In the genomic region with DNA sequence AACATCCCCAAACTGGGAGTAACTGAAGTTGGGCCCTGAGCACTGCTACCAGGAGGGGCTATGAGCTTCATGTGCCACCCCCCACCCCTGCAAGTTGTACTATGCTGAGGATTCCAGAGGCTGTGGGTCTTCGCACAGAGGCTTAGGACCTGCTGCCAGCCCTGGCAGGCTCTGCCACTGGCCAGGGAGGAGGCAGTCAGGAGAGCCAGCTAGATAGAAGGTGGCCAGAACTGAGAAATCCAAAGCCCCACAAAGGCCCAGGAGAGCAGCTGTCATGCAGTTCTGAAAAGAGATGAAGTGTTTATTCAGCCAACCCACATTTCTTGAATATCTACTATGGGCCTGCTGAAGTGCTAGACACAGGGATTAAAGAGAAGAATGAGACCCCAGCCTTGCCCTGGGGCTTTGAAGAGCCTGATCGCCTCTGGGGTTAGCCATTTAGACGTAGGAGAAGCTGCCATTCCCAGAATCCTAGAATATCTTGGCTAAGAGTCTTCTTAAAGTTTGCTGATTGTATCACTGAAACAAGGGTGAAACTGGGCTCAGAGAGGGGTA, we compare ENCODE assay signal across 2 cellular contexts.
TF ChIP-seq lines count a peak whose summit lies in the region.

No MANE protein-coding gene starts in this region.

TF ChIP-seq in A549, 52 proteins besides CTCF, POLR2A, EP300 and RAD21:
- TF ChIP-seq CHD4 (IDR thresholded peaks at IDR 0.05; ENCODE audit: borderline replicate concordance) = no peak

TF ChIP-seq in GM12891, 5 proteins besides CTCF, POLR2A, EP300 and RAD21:
- TF ChIP-seq PAX5 (IDR thresholded peaks at IDR 0.05; ENCODE audit: insufficient read depth, low read length, severe bottlenecking) (no peak), POU2F2 (IDR thresholded peaks at IDR 0.05; ENCODE audit: low read depth, low read length) (no peak), POLR2AphosphoS5 (IDR thresholded peaks at IDR 0.05; ENCODE audit: low read depth, low read length) (no peak), SPI1 (IDR thresholded peaks at IDR 0.05; ENCODE audit: low read depth, low read length) (no peak), TAF1 (IDR thresholded peaks at IDR 0.05; ENCODE audit: low read depth, low read length) (no peak)
